18 cellular contexts compared by ENCODE assay signal in the genomic region with DNA sequence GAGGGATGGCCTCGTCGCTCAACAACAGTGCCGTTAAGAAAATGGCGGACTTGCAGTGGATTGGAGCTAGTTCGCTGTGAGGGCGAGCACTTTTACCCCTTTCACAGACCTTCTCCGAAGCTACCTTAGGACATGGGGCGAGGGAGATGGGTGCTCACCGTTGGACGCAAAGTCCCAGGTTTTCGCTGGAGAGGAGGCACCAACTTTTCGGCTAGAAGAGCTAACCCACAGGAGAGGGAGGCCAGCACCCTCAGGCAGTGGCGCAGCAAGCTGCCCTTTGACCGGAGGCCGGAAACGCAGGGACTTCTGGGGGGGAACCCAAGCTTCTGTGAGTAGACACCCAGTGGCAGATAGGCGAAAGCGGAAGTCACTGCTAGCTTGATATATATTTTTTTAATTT.
DNase-seq lines count a peak whose midpoint lies in the region; ATAC-seq, FAIRE-seq and TF ChIP-seq lines count a peak whose summit lies in the region.
"Had no signal": no experiment of that assay in that cellular context is flagged by ENCODE, and none has a peak within 500 bp of the region (broad histone marks: within the 10 kb centered on the region; RNA-seq: fewer than 3 reads in every experiment).

No MANE protein-coding gene starts in this region.

- TF ChIP-seq CTCF in activated B cell treated with CpG ODN at 0.5 μM for 24 hours (IDR thresholded peaks at IDR 0.05), result no peak
- TF ChIP-seq CTCF in spleen (IDR thresholded peaks at IDR 0.05 in 8 of 11, conservative IDR thresholded peaks at IDR 0.05 in 3 of 11), result no peak

- no peaks in the 10 kb centered on the region for H3K9me3 ChIP-seq in spleen

- ATAC-seq in activated B cell treated with CpG ODN at 0.5 μM for 24 hours (ENCODE audit: low read depth), result no peak

- H3K27me3 Mint-ChIP-seq in activated B cell treated with CpG ODN at 0.5 μM for 24 hours, result no peaks in the 10 kb centered on the region
- H3K27me3 Mint-ChIP-seq: CD4-positive, alpha-beta memory T cell had no signal

- no peaks in the 10 kb centered on the region for H3K9me3 Mint-ChIP-seq in activated B cell treated with CpG ODN at 0.5 μM for 24 hours
- H3K9me3 Mint-ChIP-seq: CD4-positive, alpha-beta memory T cell had no signal

- DNase-seq in GM19239 (ENCODE audit: insufficient read length, low spot score) (no peak), activated B cell treated with CpG ODN at 0.5 μM for 24 hours (no peak), spleen (peak; percentile 64), HT-29 (ENCODE audit: low spot score) (no peak), SK-N-DZ (ENCODE audit: low spot score) (no peak), HPDE6-E6E7 (ENCODE audit: extremely low spot score) (no peak)
- DNase-seq: C1 segment of cervical spinal cord, Calu3, COR-L47, DMS153, DND-41, GM23248, H7, HCEC 1CT had no signal

- H3K27me3 ChIP-seq in spleen (replicated peaks in 1 of 7), result no peaks in the 10 kb centered on the region

- intact Hi-C loops in activated B cell treated with CpG ODN at 0.5 μM for 24 hours (cut with micrococcal nuclease) (loop anchor here (10.0 kb wide), 1 partner anchor 340 kb away; the partner anchor contains the start of gene LONRF3), spleen (cut with DNase I; ENCODE audit: low total_unique reads) (loop anchor here (10.0 kb wide), 1 partner anchor 170 kb away; no protein-coding TSS in a partner anchor)

- WGBS in spleen, 5 donors, result 91 to 100% (median 99%) methylated on average over 9 to 18 of the region's 18 CpGs

- no peak overlapping the region for H3K4me3 Mint-ChIP-seq in activated B cell treated with CpG ODN at 0.5 μM for 24 hours
- H3K4me3 Mint-ChIP-seq: CD4-positive, alpha-beta memory T cell had no signal

- no peak overlapping the region for H3K4me3 ChIP-seq in spleen
- H3K4me3 ChIP-seq: GM23248 had no signal

- H3K4me1 ChIP-seq in spleen, result peaks cover 0 to 17% (median 2%) of the 10 kb centered on the region in 6 donors

- no peak for TF ChIP-seq POLR2A in spleen (IDR thresholded peaks at IDR 0.05)

- POLR2A ChIA-PET in activated B cell treated with CpG ODN at 0.5 μM for 24 hours (lab: Charles Lee), result no interaction called here

- no peak overlapping the region for H3K27ac ChIP-seq in spleen
- H3K27ac ChIP-seq: GM23248 had no signal

- H3K27ac Mint-ChIP-seq in activated B cell treated with CpG ODN at 0.5 μM for 24 hours, result peak overlapping the region; percentile 88

- peaks cover 0 to 93% (median 4%) of the 10 kb centered on the region in 6 donors for H3K36me3 ChIP-seq in spleen

- CTCF ChIA-PET in activated B cell treated with CpG ODN at 0.5 μM for 24 hours (lab: Charles Lee), result no interaction called here

- H3K36me3 Mint-ChIP-seq in activated B cell treated with CpG ODN at 0.5 μM for 24 hours (ENCODE audit: low read depth), result peaks cover 47% of the 10 kb centered on the region

- FAIRE-seq in GM19239 (lab: Jason Lieb, UNC), result peak; percentile 31
- FAIRE-seq: G401.6, GM12892, H1 had no signal

- H3K4me1 Mint-ChIP-seq in activated B cell treated with CpG ODN at 0.5 μM for 24 hours, result peaks cover 31% of the 10 kb centered on the region
- H3K4me1 Mint-ChIP-seq: CD4-positive, alpha-beta memory T cell had no signal
